Comparison of ENCODE assay signal across 2 cellular contexts in the genomic region with DNA sequence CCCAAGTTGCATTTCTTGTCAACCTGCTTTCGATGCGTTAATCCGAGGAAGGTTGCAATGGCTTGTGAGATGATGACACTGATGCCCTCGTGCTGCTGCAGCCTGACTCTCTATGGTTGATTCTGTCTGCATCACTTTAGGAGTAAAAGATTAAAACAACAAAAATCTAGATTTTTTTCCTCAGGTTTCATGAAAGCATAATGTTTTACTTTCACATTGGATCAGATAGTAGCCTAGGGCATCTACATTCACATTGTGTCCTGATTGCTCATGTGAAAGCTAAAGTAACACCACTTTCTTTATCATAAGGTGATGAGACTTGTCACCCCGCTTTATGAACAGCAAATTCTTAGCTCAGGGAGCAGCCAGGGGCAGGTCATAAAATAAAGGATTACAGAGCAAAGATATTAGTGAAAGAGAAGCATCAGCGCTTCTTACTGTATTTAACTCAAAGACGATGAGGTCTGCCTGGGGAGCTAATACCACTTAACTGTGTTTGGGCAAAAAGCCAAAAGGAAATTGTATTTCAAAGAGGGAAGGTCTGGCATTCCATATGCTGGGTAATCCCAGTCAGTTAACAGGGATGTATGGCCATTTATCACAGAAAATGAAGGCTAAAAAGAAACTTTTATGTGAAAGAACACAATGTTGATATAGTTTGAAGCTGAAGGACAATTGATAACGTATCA.
TF ChIP-seq lines count a peak whose summit lies in the region.

No MANE protein-coding gene starts in this region.

TF ChIP-seq in HEK293, 187 proteins besides CTCF, POLR2A, EP300 and RAD21 (continued from another document and continues in another):
- TF ChIP-seq MZF1 (tag by site-specific recombination; IDR thresholded peaks at IDR 0.05; ENCODE audit: borderline replicate concordance) = peak; percentile 22; the same call in 1 of the 2 replicates
- TF ChIP-seq ZNF670 (tag by site-specific recombination; IDR thresholded peaks at IDR 0.05; ENCODE audit: low read depth) = no peak
- peak; percentile 62 for TF ChIP-seq ZBTB17 (tag by site-specific recombination; IDR thresholded peaks at IDR 0.05)
- TF ChIP-seq ZSCAN23 (tag by site-specific recombination; IDR thresholded peaks at IDR 0.05) = no peak
- no peak for TF ChIP-seq ZFP41 (tag by site-specific recombination; IDR thresholded peaks at IDR 0.05; ENCODE audit: borderline replicate concordance)
- peak; percentile 59; the same call in 1 of the 2 replicates for TF ChIP-seq PRDM1 (tag by site-specific recombination; IDR thresholded peaks at IDR 0.05)
- TF ChIP-seq ZNF792 (tag by site-specific recombination; IDR thresholded peaks at IDR 0.05) = no peak
- TF ChIP-seq, protein P1, sequence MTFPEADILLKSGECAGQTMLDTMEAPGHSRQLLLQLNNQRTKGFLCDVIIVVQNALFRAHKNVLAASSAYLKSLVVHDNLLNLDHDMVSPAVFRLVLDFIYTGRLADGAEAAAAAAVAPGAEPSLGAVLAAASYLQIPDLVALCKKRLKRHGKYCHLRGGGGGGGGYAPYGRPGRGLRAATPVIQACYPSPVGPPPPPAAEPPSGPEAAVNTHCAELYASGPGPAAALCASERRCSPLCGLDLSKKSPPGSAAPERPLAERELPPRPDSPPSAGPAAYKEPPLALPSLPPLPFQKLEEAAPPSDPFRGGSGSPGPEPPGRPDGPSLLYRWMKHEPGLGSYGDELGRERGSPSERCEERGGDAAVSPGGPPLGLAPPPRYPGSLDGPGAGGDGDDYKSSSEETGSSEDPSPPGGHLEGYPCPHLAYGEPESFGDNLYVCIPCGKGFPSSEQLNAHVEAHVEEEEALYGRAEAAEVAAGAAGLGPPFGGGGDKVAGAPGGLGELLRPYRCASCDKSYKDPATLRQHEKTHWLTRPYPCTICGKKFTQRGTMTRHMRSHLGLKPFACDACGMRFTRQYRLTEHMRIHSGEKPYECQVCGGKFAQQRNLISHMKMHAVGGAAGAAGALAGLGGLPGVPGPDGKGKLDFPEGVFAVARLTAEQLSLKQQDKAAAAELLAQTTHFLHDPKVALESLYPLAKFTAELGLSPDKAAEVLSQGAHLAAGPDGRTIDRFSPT (tag by site-specific recombination; IDR thresholded peaks at IDR 0.05) = no peak
- TF ChIP-seq ZNF530 (tag by site-specific recombination; IDR thresholded peaks at IDR 0.05; ENCODE audit: low read depth) = no peak
- TF ChIP-seq, protein P2, sequence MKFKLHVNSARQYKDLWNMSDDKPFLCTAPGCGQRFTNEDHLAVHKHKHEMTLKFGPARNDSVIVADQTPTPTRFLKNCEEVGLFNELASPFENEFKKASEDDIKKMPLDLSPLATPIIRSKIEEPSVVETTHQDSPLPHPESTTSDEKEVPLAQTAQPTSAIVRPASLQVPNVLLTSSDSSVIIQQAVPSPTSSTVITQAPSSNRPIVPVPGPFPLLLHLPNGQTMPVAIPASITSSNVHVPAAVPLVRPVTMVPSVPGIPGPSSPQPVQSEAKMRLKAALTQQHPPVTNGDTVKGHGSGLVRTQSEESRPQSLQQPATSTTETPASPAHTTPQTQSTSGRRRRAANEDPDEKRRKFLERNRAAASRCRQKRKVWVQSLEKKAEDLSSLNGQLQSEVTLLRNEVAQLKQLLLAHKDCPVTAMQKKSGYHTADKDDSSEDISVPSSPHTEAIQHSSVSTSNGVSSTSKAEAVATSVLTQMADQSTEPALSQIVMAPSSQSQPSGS (tag by site-specific recombination; IDR thresholded peaks at IDR 0.05; ENCODE audit: low read depth) = no peak
- 0 out of 2 replicates have a peak, but pooled peaks have one; percentile 41 for TF ChIP-seq ZNF561 (tag by site-specific recombination; IDR thresholded peaks at IDR 0.05; ENCODE audit: borderline replicate concordance)
- TF ChIP-seq, protein P3, sequence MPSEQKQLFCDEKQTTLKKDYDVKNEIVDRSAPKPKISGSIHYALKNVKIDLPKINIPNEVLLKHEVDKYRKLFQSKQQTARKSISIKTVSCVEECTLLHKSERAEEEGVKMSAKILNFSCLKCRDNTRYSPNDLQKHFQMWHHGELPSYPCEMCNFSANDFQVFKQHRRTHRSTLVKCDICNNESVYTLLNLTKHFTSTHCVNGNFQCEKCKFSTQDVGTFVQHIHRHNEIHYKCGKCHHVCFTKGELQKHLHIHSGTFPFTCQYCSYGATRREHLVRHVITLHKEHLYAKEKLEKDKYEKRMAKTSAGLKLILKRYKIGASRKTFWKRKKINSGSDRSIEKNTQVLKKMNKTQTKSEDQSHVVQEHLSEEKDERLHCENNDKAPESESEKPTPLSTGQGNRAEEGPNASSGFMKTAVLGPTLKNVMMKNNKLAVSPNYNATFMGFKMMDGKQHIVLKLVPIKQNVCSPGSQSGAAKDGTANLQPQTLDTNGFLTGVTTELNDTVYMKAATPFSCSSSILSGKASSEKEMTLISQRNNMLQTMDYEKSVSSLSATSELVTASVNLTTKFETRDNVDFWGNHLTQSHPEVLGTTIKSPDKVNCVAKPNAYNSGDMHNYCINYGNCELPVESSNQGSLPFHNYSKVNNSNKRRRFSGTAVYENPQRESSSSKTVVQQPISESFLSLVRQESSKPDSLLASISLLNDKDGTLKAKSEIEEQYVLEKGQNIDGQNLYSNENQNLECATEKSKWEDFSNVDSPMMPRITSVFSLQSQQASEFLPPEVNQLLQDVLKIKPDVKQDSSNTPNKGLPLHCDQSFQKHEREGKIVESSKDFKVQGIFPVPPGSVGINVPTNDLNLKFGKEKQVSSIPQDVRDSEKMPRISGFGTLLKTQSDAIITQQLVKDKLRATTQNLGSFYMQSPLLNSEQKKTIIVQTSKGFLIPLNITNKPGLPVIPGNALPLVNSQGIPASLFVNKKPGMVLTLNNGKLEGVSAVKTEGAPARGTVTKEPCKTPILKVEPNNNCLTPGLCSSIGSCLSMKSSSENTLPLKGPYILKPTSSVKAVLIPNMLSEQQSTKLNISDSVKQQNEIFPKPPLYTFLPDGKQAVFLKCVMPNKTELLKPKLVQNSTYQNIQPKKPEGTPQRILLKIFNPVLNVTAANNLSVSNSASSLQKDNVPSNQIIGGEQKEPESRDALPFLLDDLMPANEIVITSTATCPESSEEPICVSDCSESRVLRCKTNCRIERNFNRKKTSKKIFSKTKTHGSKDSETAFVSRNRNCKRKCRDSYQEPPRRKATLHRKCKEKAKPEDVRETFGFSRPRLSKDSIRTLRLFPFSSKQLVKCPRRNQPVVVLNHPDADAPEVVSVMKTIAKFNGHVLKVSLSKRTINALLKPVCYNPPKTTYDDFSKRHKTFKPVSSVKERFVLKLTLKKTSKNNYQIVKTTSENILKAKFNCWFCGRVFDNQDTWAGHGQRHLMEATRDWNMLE (tag by site-specific recombination; conservative IDR thresholded peaks at IDR 0.05; ENCODE audit: low read depth) = no peak
- TF ChIP-seq ZNF16 (tag by site-specific recombination; IDR thresholded peaks at IDR 0.05; ENCODE audit: low read depth) = no peak
- TF ChIP-seq OSR2 (tag by site-specific recombination; IDR thresholded peaks at IDR 0.05) = peak; percentile 72
- TF ChIP-seq SALL2 (tag by site-specific recombination; IDR thresholded peaks at IDR 0.05; ENCODE audit: borderline replicate concordance) = no peak
- no peak for TF ChIP-seq ZNF138 (tag by site-specific recombination; IDR thresholded peaks at IDR 0.05; ENCODE audit: borderline replicate concordance)
- TF ChIP-seq ZNF10 (tag by site-specific recombination; IDR thresholded peaks at IDR 0.05) = no peak

TF ChIP-seq in SK-N-SH treated with all-trans-retinoic acid at 6 μM for 48 hours, 23 proteins besides CTCF, POLR2A, EP300 and RAD21 (continued from another document):
- TF ChIP-seq, protein P4, sequence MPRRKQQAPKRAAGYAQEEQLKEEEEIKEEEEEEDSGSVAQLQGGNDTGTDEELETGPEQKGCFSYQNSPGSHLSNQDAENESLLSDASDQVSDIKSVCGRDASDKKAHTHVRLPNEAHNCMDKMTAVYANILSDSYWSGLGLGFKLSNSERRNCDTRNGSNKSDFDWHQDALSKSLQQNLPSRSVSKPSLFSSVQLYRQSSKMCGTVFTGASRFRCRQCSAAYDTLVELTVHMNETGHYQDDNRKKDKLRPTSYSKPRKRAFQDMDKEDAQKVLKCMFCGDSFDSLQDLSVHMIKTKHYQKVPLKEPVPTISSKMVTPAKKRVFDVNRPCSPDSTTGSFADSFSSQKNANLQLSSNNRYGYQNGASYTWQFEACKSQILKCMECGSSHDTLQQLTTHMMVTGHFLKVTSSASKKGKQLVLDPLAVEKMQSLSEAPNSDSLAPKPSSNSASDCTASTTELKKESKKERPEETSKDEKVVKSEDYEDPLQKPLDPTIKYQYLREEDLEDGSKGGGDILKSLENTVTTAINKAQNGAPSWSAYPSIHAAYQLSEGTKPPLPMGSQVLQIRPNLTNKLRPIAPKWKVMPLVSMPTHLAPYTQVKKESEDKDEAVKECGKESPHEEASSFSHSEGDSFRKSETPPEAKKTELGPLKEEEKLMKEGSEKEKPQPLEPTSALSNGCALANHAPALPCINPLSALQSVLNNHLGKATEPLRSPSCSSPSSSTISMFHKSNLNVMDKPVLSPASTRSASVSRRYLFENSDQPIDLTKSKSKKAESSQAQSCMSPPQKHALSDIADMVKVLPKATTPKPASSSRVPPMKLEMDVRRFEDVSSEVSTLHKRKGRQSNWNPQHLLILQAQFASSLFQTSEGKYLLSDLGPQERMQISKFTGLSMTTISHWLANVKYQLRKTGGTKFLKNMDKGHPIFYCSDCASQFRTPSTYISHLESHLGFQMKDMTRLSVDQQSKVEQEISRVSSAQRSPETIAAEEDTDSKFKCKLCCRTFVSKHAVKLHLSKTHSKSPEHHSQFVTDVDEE (CRISPR knock-in tag; IDR thresholded peaks at IDR 0.05) = peak; percentile 73; the same call in 1 of the 2 replicates
- no peak for TF ChIP-seq SNAI2 (CRISPR knock-in tag; IDR thresholded peaks at IDR 0.05)
- TF ChIP-seq, protein P5, sequence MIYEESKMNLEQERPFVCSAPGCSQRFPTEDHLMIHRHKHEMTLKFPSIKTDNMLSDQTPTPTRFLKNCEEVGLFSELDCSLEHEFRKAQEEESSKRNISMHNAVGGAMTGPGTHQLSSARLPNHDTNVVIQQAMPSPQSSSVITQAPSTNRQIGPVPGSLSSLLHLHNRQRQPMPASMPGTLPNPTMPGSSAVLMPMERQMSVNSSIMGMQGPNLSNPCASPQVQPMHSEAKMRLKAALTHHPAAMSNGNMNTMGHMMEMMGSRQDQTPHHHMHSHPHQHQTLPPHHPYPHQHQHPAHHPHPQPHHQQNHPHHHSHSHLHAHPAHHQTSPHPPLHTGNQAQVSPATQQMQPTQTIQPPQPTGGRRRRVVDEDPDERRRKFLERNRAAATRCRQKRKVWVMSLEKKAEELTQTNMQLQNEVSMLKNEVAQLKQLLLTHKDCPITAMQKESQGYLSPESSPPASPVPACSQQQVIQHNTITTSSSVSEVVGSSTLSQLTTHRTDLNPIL (CRISPR knock-in tag; IDR thresholded peaks at IDR 0.05; ENCODE audit: low read depth) = no peak
- TF ChIP-seq OSR1 (CRISPR knock-in tag; IDR thresholded peaks at IDR 0.05) = no peak
- TF ChIP-seq, protein P6, sequence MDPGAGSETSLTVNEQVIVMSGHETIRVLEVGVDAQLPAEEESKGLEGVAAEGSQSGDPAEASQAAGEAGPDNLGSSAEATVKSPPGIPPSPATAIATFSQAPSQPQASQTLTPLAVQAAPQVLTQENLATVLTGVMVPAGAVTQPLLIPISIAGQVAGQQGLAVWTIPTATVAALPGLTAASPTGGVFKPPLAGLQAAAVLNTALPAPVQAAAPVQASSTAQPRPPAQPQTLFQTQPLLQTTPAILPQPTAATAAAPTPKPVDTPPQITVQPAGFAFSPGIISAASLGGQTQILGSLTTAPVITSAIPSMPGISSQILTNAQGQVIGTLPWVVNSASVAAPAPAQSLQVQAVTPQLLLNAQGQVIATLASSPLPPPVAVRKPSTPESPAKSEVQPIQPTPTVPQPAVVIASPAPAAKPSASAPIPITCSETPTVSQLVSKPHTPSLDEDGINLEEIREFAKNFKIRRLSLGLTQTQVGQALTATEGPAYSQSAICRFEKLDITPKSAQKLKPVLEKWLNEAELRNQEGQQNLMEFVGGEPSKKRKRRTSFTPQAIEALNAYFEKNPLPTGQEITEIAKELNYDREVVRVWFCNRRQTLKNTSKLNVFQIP (CRISPR knock-in tag; IDR thresholded peaks at IDR 0.05; ENCODE audit: borderline replicate concordance, low read depth) = no peak
- TF ChIP-seq TCF4 (CRISPR knock-in tag; IDR thresholded peaks at IDR 0.05; ENCODE audit: borderline replicate concordance) = peak; percentile 53; the same call in 1 of the 2 replicates
- TF ChIP-seq TOX (CRISPR knock-in tag; IDR thresholded peaks at IDR 0.05; ENCODE audit: borderline replicate concordance) = no peak
- no peak for TF ChIP-seq ZFP3 (CRISPR knock-in tag; IDR thresholded peaks at IDR 0.05)
- no peak for TF ChIP-seq ZNF70 (CRISPR knock-in tag; IDR thresholded peaks at IDR 0.05)
- TF ChIP-seq, protein P7, sequence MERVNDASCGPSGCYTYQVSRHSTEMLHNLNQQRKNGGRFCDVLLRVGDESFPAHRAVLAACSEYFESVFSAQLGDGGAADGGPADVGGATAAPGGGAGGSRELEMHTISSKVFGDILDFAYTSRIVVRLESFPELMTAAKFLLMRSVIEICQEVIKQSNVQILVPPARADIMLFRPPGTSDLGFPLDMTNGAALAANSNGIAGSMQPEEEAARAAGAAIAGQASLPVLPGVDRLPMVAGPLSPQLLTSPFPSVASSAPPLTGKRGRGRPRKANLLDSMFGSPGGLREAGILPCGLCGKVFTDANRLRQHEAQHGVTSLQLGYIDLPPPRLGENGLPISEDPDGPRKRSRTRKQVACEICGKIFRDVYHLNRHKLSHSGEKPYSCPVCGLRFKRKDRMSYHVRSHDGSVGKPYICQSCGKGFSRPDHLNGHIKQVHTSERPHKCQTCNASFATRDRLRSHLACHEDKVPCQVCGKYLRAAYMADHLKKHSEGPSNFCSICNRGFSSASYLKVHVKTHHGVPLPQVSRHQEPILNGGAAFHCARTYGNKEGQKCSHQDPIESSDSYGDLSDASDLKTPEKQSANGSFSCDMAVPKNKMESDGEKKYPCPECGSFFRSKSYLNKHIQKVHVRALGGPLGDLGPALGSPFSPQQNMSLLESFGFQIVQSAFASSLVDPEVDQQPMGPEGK (CRISPR knock-in tag; IDR thresholded peaks at IDR 0.05; ENCODE audit: borderline replicate concordance) = no peak
- no peak; the same call in 1 of the 2 replicates for TF ChIP-seq GLIS3 (CRISPR knock-in tag; IDR thresholded peaks at IDR 0.05)
- no peak for TF ChIP-seq PPARA (CRISPR knock-in tag; IDR thresholded peaks at IDR 0.05; ENCODE audit: borderline replicate concordance)
- no peak for TF ChIP-seq RARB (CRISPR knock-in tag; IDR thresholded peaks at IDR 0.05)
- TF ChIP-seq ESRRG (CRISPR knock-in tag; IDR thresholded peaks at IDR 0.05) = no peak
TF ChIP-seq in SK-N-SH treated with all-trans-retinoic acid at 6 μM for 48 hours: peak in this region for 3.
